Comparison of ENCODE assay signal across 8 cellular contexts in genomic region chr1:43366179-43366578, GRCh38.
DNase-seq lines count a peak whose midpoint lies in the region; ATAC-seq lines count a peak whose summit lies in the region.

No MANE protein-coding gene starts in this region.

- H3K27ac ChIP-seq in BLaER1 (0 out of 2 replicates have a peak overlapping the region, but pooled peaks have one; percentile 88), KOPT-K1 (ENCODE audit: low read depth, low read length, poor library complexity, severe bottlenecking) (peak overlapping the region; percentile 90), mucosa of rectum (ENCODE audit: low read depth in 2 of 2, low read length in 2 of 2) (peak overlapping the region; percentile 98)

- DNase-seq in central memory CD8-positive, alpha-beta T cell (ENCODE audit: low spot score in 2 of 2): no peak
- DNase-seq in DMS114 treated with DMSO at 0.1 percent for 48 hours (lab: John Stamatoyannopoulos, UW; ENCODE audit: unreplicated experiment) (no peak), inferior parietal cortex (ENCODE audit: extremely low spot score) (no peak)

- no peaks in the 10 kb centered on the region for H3K27me3 Mint-ChIP-seq in central memory CD8-positive, alpha-beta T cell

- peaks cover 49% of the 10 kb centered on the region for H3K36me3 ChIP-seq in BLaER1
- peaks cover 43% of the 10 kb centered on the region for H3K36me3 ChIP-seq in KOPT-K1 (ENCODE audit: insufficient read depth, low read length)
- peaks cover 31 to 39% of the 10 kb centered on the region in 2 donors for H3K36me3 ChIP-seq in mucosa of rectum (ENCODE audit: control insufficient read depth in 2 of 2, insufficient read depth in 2 of 2, low read length in 2 of 2)

- H3K9me3 Mint-ChIP-seq in central memory CD8-positive, alpha-beta T cell: no peaks in the 10 kb centered on the region

- H3K4me1 ChIP-seq in BLaER1 (peaks cover 43% of the 10 kb centered on the region), mucosa of rectum (ENCODE audit: control insufficient read depth in 2 of 2, insufficient read depth in 2 of 2, low read length in 2 of 2) (peaks cover 30 to 46% of the 10 kb centered on the region in 2 donors)

- no peaks in the 10 kb centered on the region for H3K9me3 ChIP-seq in BLaER1
- no peaks in the 10 kb centered on the region for H3K9me3 ChIP-seq in KOPT-K1 (ENCODE audit: insufficient read depth, low read length, poor library complexity, severe bottlenecking)
- H3K9me3 ChIP-seq in mucosa of rectum (ENCODE audit: control insufficient read depth in 2 of 2, low read length in 2 of 2): no peaks in the 10 kb centered on the region

- peak overlapping the region; percentile 97 for H3K27ac Mint-ChIP-seq in central memory CD8-positive, alpha-beta T cell (ENCODE audit: low read depth)

- peaks cover 32% of the 10 kb centered on the region for H4K20me1 ChIP-seq in BLaER1

- no peak for ATAC-seq in central memory CD8-positive, alpha-beta T cell (replicated peaks; ENCODE audit: extremely low read depth, poor library complexity, severe bottlenecking)
- no peak for ATAC-seq in GM19467 (IDR thresholded peaks at IDR 0.05; ENCODE audit: unreplicated experiment)
- no peak for ATAC-seq in GM21825 (IDR thresholded peaks at IDR 0.05; ENCODE audit: unreplicated experiment)

- H3K4me2 ChIP-seq in BLaER1: peak overlapping the region; percentile 95

- H3K27me3 ChIP-seq in BLaER1 (no peaks in the 10 kb centered on the region), mucosa of rectum (ENCODE audit: control insufficient read depth in 2 of 2, insufficient read depth in 2 of 2, low read length in 2 of 2) (no peaks in the 10 kb centered on the region)

- H3K36me3 Mint-ChIP-seq in central memory CD8-positive, alpha-beta T cell (ENCODE audit: insufficient read depth): peaks cover 20% of the 10 kb centered on the region

- peak overlapping the region; percentile 86 for H3K4me3 Mint-ChIP-seq in central memory CD8-positive, alpha-beta T cell

- H3K9ac ChIP-seq in BLaER1 (peak overlapping the region; percentile 86; the same call in 1 of the 2 replicates), mucosa of rectum (ENCODE audit: low read depth in 1 of 2, low read length in 2 of 2) (peak overlapping the region; percentile 90 to 96)

- peaks cover 44% of the 10 kb centered on the region for H3K4me1 Mint-ChIP-seq in central memory CD8-positive, alpha-beta T cell

- H3K4me3 ChIP-seq in BLaER1 (peak overlapping the region; percentile 79), mucosa of rectum (ENCODE audit: low read length in 2 of 2) (peak overlapping the region; percentile 80 to 86)
